In genomic region chr12:539540-540310, GRCh38 we compare ENCODE assay signal across 18 cellular contexts.
A peak's percentile ranks its signal among the peaks of the same experiment; 100 is the strongest.
DNase-seq lines count a peak whose midpoint lies in the region; ATAC-seq, FAIRE-seq and TF ChIP-seq lines count a peak whose summit lies in the region.
"Had no signal": no experiment of that assay in that cellular context is flagged by ENCODE, and none has a peak within 500 bp of the region (broad histone marks: within the 10 kb centered on the region; RNA-seq: fewer than 3 reads in every experiment).

No MANE protein-coding gene starts in this region.

- H3K4me1 Mint-ChIP-seq in Calu3 (ENCODE audit: low read depth, unreplicated experiment): peaks cover 36% of the 10 kb centered on the region
- peaks cover 23 to 24% of the 10 kb centered on the region in 2 donors for H3K4me1 Mint-ChIP-seq in natural killer cell treated with Interleukin-12 subunit alpha and Interleukin-12 subunit beta and Interleukin-15 and Interleukin-18, amount 100 ng/mL, for 72 hours (ENCODE audit: low read depth in 2 of 2)

- peaks cover 0 to 4% (median 0%) of the 10 kb centered on the region in 11 experiments; a peak in 1 of 22 replicates for H4K20me1 ChIP-seq in BLaER1 treated with 17β-estradiol and CSF1 and Interleukin-3, amounts not matched to agents 10 nM and 100 nM
- H4K20me1 ChIP-seq in H1 (replicated peaks in 1 of 2; ENCODE audit: control insufficient read depth in 1 of 2, insufficient read depth in 2 of 2, low read length in 2 of 2): no peaks in the 10 kb centered on the region

- no peak overlapping the region for H3K56ac ChIP-seq in H1 (replicated peaks; ENCODE audit: insufficient read length, low read depth, low read length)

- H3K27ac ChIP-seq in BLaER1 treated with 17β-estradiol and CSF1 and Interleukin-3, amounts not matched to agents 10 nM and 100 nM: peak overlapping the region in 3 of 11 experiments; percentile 25 to 47 (median 32); a peak in 3 of 22 replicates
- H3K27ac ChIP-seq in H1 (ENCODE audit: low read depth, low read length): no peak overlapping the region

- 0 out of 2 replicates have a peak overlapping the region, but pooled peaks have one; percentile 72 for H2BK15ac ChIP-seq in H1 (ENCODE audit: low read length)

- BruUV-seq in Calu3 (replicated peaks; lab: Mats Ljungman, UMichigan): no TSS peak

- no peak for ATAC-seq in natural killer cell treated with Interleukin-12 subunit alpha and Interleukin-12 subunit beta and Interleukin-15 and Interleukin-18, amount 100 ng/mL, for 72 hours
- ATAC-seq in GM21825 (IDR thresholded peaks at IDR 0.05; ENCODE audit: unreplicated experiment): no peak
- no peak for ATAC-seq in GM18867 (IDR thresholded peaks at IDR 0.05; ENCODE audit: unreplicated experiment)
- ATAC-seq: left ventricle myocardium superior, Right ventricle myocardium inferior had no signal

- H3K27me3 ChIP-seq in BLaER1 treated with 17β-estradiol and CSF1 and Interleukin-3, amounts not matched to agents 10 nM and 100 nM: no peaks in the 10 kb centered on the region
- H3K27me3 ChIP-seq in H1 (replicated peaks in 1 of 4; ENCODE audit: control insufficient read depth in 3 of 4, extremely low read depth in 1 of 4, insufficient read depth in 3 of 4, low read length in 3 of 4): no peaks in the 10 kb centered on the region

- no peak overlapping the region for H4K8ac ChIP-seq in H1 (ENCODE audit: extremely low read depth, insufficient read depth, low read length)

- WGBS in H1 (ENCODE audit: extremely low coverage in 1 of 2, insufficient coverage in 1 of 2, insufficient read length in 1 of 2, insufficient replicate concordance in 2 of 2, low coverage in 1 of 2, low lambda C conversion rate in 2 of 2, missing lambda C conversion rate in 1 of 2), 2 experiments: 90% methylated on average over 18 of the region's 18 CpGs; no CpG with 5 or more reads in 1 of the 2 experiments

- peaks cover 10% of the 10 kb centered on the region for H3K27me3 Mint-ChIP-seq in Calu3 (ENCODE audit: unreplicated experiment)
- H3K27me3 Mint-ChIP-seq in natural killer cell treated with Interleukin-12 subunit alpha and Interleukin-12 subunit beta and Interleukin-15 and Interleukin-18, amount 100 ng/mL, for 72 hours: peaks cover 4 to 8% of the 10 kb centered on the region in 2 donors

- no peak overlapping the region for H3K18ac ChIP-seq in H1 (ENCODE audit: extremely low read depth, low read length)

- H2BK120ac ChIP-seq in H1 (replicated peaks; ENCODE audit: low read depth, low read length): no peak overlapping the region

- H3K4me3 Mint-ChIP-seq in Calu3 (ENCODE audit: low read depth, unreplicated experiment): no peak overlapping the region
- H3K4me3 Mint-ChIP-seq in natural killer cell treated with Interleukin-12 subunit alpha and Interleukin-12 subunit beta and Interleukin-15 and Interleukin-18, amount 100 ng/mL, for 72 hours: peak overlapping the region; percentile 54
- H3K4me3 Mint-ChIP-seq: activated T-cell treated with anti-CD3 and anti-CD28 coated beads, Interleukin-2, amount 50 U/mL, for 24 hours; naive B cell; T-helper 2 cell treated with Interferon-gamma antibody and Interleukin-4, amounts not matched to agents 5 μg/mL and 100 μg/mL, for 36 hours had no signal

- H3K4me1 ChIP-seq in BLaER1 treated with 17β-estradiol and CSF1 and Interleukin-3, amounts not matched to agents 10 nM and 100 nM: peaks cover 21 to 47% (median 33%) of the 10 kb centered on the region in 10 experiments
- peaks cover 0 to 20% (median 9%) of the 10 kb centered on the region in 4 experiments; a peak in 5 of 7 replicates for H3K4me1 ChIP-seq in H1 (replicated peaks in 1 of 4; ENCODE audit: control insufficient read depth in 3 of 4, insufficient read depth in 4 of 4, low read length in 3 of 4)

- no peak overlapping the region for H3K23ac ChIP-seq in H1 (ENCODE audit: insufficient read length)

- H3K79me2 ChIP-seq in H1 (ENCODE audit: control insufficient read depth in 1 of 2, insufficient read depth in 2 of 2, low read length in 2 of 2): no peaks in the 10 kb centered on the region

- DNase-seq in Calu3 (no peak), H1 (ENCODE audit: low read depth in 1 of 2, low spot score in 2 of 2) (no peak), NOMO-1 treated with dmso at 0.1 percent for 144 hours (lab: John Stamatoyannopoulos, UW; ENCODE audit: unreplicated experiment) (no peak), SKM-1 (lab: John Stamatoyannopoulos, UW; ENCODE audit: unreplicated experiment) (no peak)
- DNase-seq in natural killer cell treated with Interleukin-12 subunit alpha and Interleukin-12 subunit beta and Interleukin-15 and Interleukin-18, amount 100 ng/mL, for 72 hours (ENCODE audit: low spot score): no peak
- DNase-seq: activated T-cell treated with anti-CD3 and anti-CD28 coated beads, Interleukin-2, amount 50 U/mL, for 24 hours; cerebellar nuclear complex; DMS53; left ventricle myocardium superior; MM.1S; naive B cell; NCI-H1694 treated with DMSO at 0.1 percent for 48 hours; NCI-H226 had no signal

- CTCF ChIA-PET in Calu3 (lab: Charles Lee) (interaction anchor here (0.7 to 2.7 kb wide), 9 partner anchors 7 to 89 kb away, joined by 3 to 37 read pairs (median 3); no protein-coding TSS in a partner anchor), H1 (lab: Charles Lee; ENCODE audit: partially characterized antibody) (interaction anchor here (0.6 to 10.4 kb wide), 9 partner anchors 8 to 276 kb away, joined by 3 to 163 read pairs (median 5); partner anchors contain the start of gene B4GALNT3)

- no peaks in the 10 kb centered on the region for H3K9me3 ChIP-seq in BLaER1 treated with 17β-estradiol and CSF1 and Interleukin-3, amounts not matched to agents 10 nM and 100 nM (replicated peaks in 1 of 11)
- H3K9me3 ChIP-seq in H1 (ENCODE audit: insufficient read depth in 2 of 2, low read depth in 1 of 2, low read length in 1 of 2): no peaks in the 10 kb centered on the region

- H4K5ac ChIP-seq in H1 (ENCODE audit: insufficient read length, low read depth, low read length): no peak overlapping the region

- no peak overlapping the region for H3K4me3 ChIP-seq in BLaER1 treated with 17β-estradiol and CSF1 and Interleukin-3, amounts not matched to agents 10 nM and 100 nM
- no peak overlapping the region for H3K4me3 ChIP-seq in H1 (ENCODE audit: extremely low read depth in 1 of 4, insufficient read depth in 2 of 4, low read depth in 3 of 4, low read length in 4 of 4)

- H3K9me3 Mint-ChIP-seq in Calu3 (ENCODE audit: low read depth, unreplicated experiment): no peaks in the 10 kb centered on the region
- no peaks in the 10 kb centered on the region for H3K9me3 Mint-ChIP-seq in natural killer cell treated with Interleukin-12 subunit alpha and Interleukin-12 subunit beta and Interleukin-15 and Interleukin-18, amount 100 ng/mL, for 72 hours
- H3K9me3 Mint-ChIP-seq: activated T-cell treated with anti-CD3 and anti-CD28 coated beads, Interleukin-2, amount 50 U/mL, for 24 hours; T-helper 2 cell treated with Interferon-gamma antibody and Interleukin-4, amounts not matched to agents 5 μg/mL and 100 μg/mL, for 36 hours had no signal

- H3K79me1 ChIP-seq in H1 (ENCODE audit: low read depth, low read length): no peaks in the 10 kb centered on the region

- H3K23me2 ChIP-seq in H1 (ENCODE audit: low read depth, low read length): no peaks in the 10 kb centered on the region

- TF ChIP-seq CTCF in Calu3 (IDR thresholded peaks at IDR 0.05; ENCODE audit: unreplicated experiment) (no peak), H1 (IDR thresholded peaks at IDR 0.05; ENCODE audit: control extremely low read depth in 1 of 3, insufficient read depth in 1 of 3, low read depth in 1 of 3, low read length in 3 of 3) (no peak)

- no peak overlapping the region; a peak in 1 of 22 replicates for H3K9ac ChIP-seq in BLaER1 treated with 17β-estradiol and CSF1 and Interleukin-3, amounts not matched to agents 10 nM and 100 nM
- no peak overlapping the region for H3K9ac ChIP-seq in H1 (replicated peaks in 1 of 4; ENCODE audit: extremely low read depth in 1 of 4, low read depth in 3 of 4, low read length in 3 of 4)

- no peak overlapping the region for H3K4ac ChIP-seq in H1 (replicated peaks; ENCODE audit: insufficient read length, low read depth, low read length)

- no peak overlapping the region for H3K14ac ChIP-seq in H1 (ENCODE audit: insufficient read length)

- no peak overlapping the region for H2BK5ac ChIP-seq in H1 (ENCODE audit: low read depth, low read length)

- TF ChIP-seq EP300 in H1 (IDR thresholded peaks at IDR 0.05; ENCODE audit: borderline replicate concordance in 1 of 2, low read depth in 2 of 2, low read length in 2 of 2): no peak

- peak overlapping the region; percentile 24 to 86 (median 65); a peak in 19 of 22 replicates for H3K4me2 ChIP-seq in BLaER1 treated with 17β-estradiol and CSF1 and Interleukin-3, amounts not matched to agents 10 nM and 100 nM
- H3K4me2 ChIP-seq in H1 (ENCODE audit: insufficient read depth in 1 of 2, low read depth in 2 of 2, low read length in 2 of 2): no peak overlapping the region

- no peak overlapping the region for H2BK20ac ChIP-seq in H1 (ENCODE audit: low read length)

- peak overlapping the region; percentile 95 for H3K27ac Mint-ChIP-seq in Calu3 (ENCODE audit: unreplicated experiment)
- peak overlapping the region; percentile 73 to 95 for H3K27ac Mint-ChIP-seq in natural killer cell treated with Interleukin-12 subunit alpha and Interleukin-12 subunit beta and Interleukin-15 and Interleukin-18, amount 100 ng/mL, for 72 hours

- intact Hi-C loops in Calu3 (cut with micrococcal nuclease; ENCODE audit: unreplicated experiment): loop anchor here (2.0 to 5.0 kb wide), 3 partner anchors 29 to 77 kb away; no protein-coding TSS in a partner anchor

- H2AK5ac ChIP-seq in H1 (ENCODE audit: low read depth, low read length): no peak overlapping the region

- TF ChIP-seq POLR2A in H1 (IDR thresholded peaks at IDR 0.05; ENCODE audit: control extremely low read depth in 1 of 2, low read depth in 2 of 2, low read length in 2 of 2): no peak

- H3K36me3 Mint-ChIP-seq in Calu3 (ENCODE audit: insufficient read depth, unreplicated experiment): peaks cover 18% of the 10 kb centered on the region
- H3K36me3 Mint-ChIP-seq in natural killer cell treated with Interleukin-12 subunit alpha and Interleukin-12 subunit beta and Interleukin-15 and Interleukin-18, amount 100 ng/mL, for 72 hours: no peaks in the 10 kb centered on the region

- FAIRE-seq in H1 (lab: Jason Lieb, UNC): no peak

- no peaks in the 10 kb centered on the region for H3K36me3 ChIP-seq in BLaER1 treated with 17β-estradiol and CSF1 and Interleukin-3, amounts not matched to agents 10 nM and 100 nM
- H3K36me3 ChIP-seq in H1 (ENCODE audit: control insufficient read depth in 2 of 4, insufficient read depth in 4 of 4, low read length in 3 of 4): no peaks in the 10 kb centered on the region

- H2BK12ac ChIP-seq in H1 (ENCODE audit: low read depth, low read length): no peak overlapping the region

- H4K91ac ChIP-seq in H1 (replicated peaks; ENCODE audit: insufficient read length, low read length): no peak overlapping the region

- POLR2A ChIA-PET in H1 (lab: Charles Lee; ENCODE audit: partially characterized antibody): no interaction called here

- no peak for TF ChIP-seq RAD21 in H1 (IDR thresholded peaks at IDR 0.05 in 1 of 2, conservative IDR thresholded peaks at IDR 0.05 in 1 of 2; ENCODE audit: low read depth in 2 of 2, low read length in 2 of 2)

- no peak overlapping the region for H2AFZ ChIP-seq in H1 (ENCODE audit: low read length)

TF ChIP-seq in H1, 55 proteins besides CTCF, POLR2A, EP300 and RAD21 (continues in another document):
- no peak for TF ChIP-seq RXRA (IDR thresholded peaks at IDR 0.05; ENCODE audit: insufficient read depth, low read depth, low read length)
- no peak for TF ChIP-seq YY1 (IDR thresholded peaks at IDR 0.05; ENCODE audit: low read depth, low read length)

Comparison
In these comparisons a context has a peak if more than half of its experiments do, and no peak if none do; other contexts are left out.
1. H3K4me2 ChIP-seq: peak in BLaER1 treated with 17β-estradiol and CSF1 and Interleukin-3, amounts not matched to agents 10 nM and 100 nM (11 of 11); none in H1 (0 of 2).